In the genomic region with DNA sequence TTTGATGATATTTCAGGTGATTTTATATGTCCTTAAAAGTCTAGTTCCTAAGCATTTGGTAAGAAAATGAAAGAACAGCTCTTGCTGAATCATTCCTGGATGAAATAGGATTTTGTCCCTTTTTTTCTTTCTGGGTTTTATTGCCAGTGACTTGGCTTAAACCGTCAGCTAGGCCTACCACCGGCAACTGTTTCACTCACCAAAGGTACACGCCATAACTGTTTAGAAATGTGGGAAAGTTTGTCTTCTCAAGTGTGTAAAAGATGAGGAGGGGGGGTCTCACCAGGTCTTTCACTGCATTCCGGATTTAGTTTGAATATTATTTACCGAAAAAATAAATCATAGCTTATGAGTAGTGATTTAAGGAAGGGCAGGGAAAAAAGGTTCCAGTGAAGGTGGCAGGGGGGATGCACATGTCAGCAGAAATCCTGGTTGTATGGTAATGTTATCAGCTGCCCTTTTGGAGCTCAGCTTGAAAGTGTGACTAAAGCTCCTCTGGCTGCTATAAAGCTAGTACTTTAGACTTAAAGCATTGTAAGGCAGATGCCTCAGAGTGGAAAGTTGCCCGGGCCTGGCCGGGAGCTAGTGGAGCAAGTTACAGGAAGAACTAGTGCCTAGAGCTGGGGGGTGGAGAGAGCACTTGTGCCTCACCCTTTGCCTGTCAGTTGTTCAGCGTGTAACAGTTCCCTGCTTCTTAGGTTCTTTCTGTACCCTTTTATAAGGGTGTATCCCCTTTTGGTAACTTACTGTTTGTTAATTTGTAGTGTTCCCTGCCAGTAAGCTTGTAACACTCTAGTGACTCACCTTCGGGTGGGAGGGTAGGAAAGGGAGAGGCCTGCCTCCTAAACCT, we compare ENCODE assay signal across 1 cellular context.
TF ChIP-seq lines count a peak whose summit lies in the region.

No MANE protein-coding gene starts in this region.

TF ChIP-seq in K562, 482 proteins besides CTCF, POLR2A, EP300 and RAD21 (continued from another document and continues in another):
- TF ChIP-seq, protein P1, sequence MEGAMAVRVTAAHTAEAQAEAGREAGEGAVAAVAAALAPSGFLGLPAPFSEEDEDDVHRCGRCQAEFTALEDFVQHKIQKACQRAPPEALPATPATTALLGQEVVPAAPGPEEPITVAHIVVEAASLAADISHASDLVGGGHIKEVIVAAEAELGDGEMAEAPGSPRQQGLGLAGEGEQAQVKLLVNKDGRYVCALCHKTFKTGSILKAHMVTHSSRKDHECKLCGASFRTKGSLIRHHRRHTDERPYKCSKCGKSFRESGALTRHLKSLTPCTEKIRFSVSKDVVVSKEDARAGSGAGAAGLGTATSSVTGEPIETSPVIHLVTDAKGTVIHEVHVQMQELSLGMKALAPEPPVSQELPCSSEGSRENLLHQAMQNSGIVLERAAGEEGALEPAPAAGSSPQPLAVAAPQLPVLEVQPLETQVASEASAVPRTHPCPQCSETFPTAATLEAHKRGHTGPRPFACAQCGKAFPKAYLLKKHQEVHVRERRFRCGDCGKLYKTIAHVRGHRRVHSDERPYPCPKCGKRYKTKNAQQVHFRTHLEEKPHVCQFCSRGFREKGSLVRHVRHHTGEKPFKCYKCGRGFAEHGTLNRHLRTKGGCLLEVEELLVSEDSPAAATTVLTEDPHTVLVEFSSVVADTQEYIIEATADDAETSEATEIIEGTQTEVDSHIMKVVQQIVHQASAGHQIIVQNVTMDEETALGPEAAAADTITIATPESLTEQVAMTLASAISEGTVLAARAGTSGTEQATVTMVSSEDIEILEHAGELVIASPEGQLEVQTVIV (CRISPR knock-in tag; IDR thresholded peaks at IDR 0.05; ENCODE audit: borderline replicate concordance), result no peak
- TF ChIP-seq, protein P2, sequence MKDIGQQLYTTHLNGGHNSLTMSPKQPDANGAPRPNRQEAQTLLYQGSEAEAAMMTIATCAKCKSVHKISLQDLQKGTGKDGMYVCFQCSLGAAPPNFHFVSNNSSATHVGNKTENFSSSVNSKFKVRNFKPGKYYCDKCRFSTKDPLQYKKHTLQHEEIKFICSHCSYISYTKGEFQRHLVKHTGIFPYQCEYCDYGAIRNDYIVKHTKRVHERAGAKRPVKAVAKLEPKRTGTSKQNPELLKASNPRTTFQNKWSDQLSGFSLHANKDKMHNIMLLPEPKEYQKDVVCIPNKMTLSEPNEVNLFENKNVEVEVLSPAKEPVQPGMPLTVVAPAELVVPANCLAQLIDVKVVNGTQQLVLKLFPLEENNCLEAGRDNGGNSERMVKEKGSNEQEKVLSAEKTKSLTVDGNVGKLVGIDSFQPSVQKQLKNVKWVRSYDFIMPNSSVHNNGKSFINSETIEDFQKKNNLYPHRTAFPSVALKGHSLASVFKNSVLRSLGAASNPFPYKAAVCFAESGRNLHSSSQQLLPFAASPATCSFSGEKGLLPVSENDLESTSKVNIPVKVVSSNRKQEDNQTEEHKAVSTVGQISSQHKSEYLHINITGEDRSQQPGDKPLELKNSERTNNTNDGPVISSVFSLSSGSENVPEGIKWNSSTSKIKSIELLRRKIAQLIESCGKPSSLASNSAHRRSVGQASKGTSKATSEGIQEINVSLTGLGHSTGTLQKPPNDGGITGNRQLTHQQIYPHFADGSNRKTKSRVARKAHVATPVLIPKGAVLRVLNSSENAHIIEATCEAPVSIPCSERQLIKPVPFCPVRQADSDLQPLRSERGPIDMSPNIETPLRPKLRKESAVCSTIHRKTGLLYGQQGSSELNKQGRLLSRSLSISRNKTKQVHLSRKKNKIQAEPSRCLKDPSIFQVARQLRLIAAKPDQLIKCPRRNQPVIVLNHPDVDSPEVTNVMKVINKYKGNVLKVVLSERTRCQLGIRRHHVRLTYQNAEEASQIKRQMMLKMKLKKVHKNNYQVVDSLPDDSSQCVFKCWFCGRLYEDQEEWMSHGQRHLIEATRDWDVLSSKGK (CRISPR knock-in tag; IDR thresholded peaks at IDR 0.05), result no peak
- TF ChIP-seq TEAD4 (IDR thresholded peaks at IDR 0.05; ENCODE audit: low read length) (0 out of 2 replicates have a peak, but pooled peaks have one; percentile 1), TEAD4 (CRISPR knock-in tag; IDR thresholded peaks at IDR 0.05; ENCODE audit: borderline replicate concordance) (no peak), OTX1 (CRISPR knock-in tag; IDR thresholded peaks at IDR 0.05) (no peak), ZNF274 (IDR thresholded peaks at IDR 0.05; ENCODE audit: borderline replicate concordance, low read depth, low read length) (no peak), ZC3H11A (IDR thresholded peaks at IDR 0.05; ENCODE audit: low read depth, low read length) (no peak), POLR2AphosphoS5 (IDR thresholded peaks at IDR 0.05; ENCODE audit: control insufficient read depth, insufficient read depth, low read depth, low read length) (0 out of 2 replicates have a peak, but pooled peaks have one; percentile 5), NFE2 (IDR thresholded peaks at IDR 0.05; ENCODE audit: low read depth) (peak; percentile 49; the same call in 1 of the 2 replicates), RBFOX2 (IDR thresholded peaks at IDR 0.05; ENCODE audit: low read depth, low read length) (no peak), ASH1L (IDR thresholded peaks at IDR 0.05; ENCODE audit: borderline replicate concordance, low read depth, partially characterized antibody) (no peak), SMAD1 (IDR thresholded peaks at IDR 0.05; ENCODE audit: low read depth, low read length, partially characterized antibody) (no peak), PTBP1 (IDR thresholded peaks at IDR 0.05; ENCODE audit: low read depth, low read length) (no peak), NFIC (IDR thresholded peaks at IDR 0.05) (no peak), ZNF134 (CRISPR knock-in tag; conservative IDR thresholded peaks at IDR 0.05) (no peak), DPF2 (IDR thresholded peaks at IDR 0.05) (peak; percentile 45), KLF6 (CRISPR knock-in tag; IDR thresholded peaks at IDR 0.05; ENCODE audit: borderline replicate concordance) (0 out of 2 replicates have a peak, but pooled peaks have one; percentile 24), KDM1A (IDR thresholded peaks at IDR 0.05) (peak; percentile 31 to 36; a peak in 2 of 4 replicates), ELF4 (CRISPR knock-in tag; IDR thresholded peaks at IDR 0.05) (0 out of 2 replicates have a peak, but pooled peaks have one; percentile 58), JUN (IDR thresholded peaks at IDR 0.05; ENCODE audit: borderline replicate concordance, low read depth, low read length) (0 out of 2 replicates have a peak, but pooled peaks have one; percentile 6), JUN (CRISPR knock-in tag; IDR thresholded peaks at IDR 0.05; ENCODE audit: borderline replicate concordance) (no peak), BRD9 (IDR thresholded peaks at IDR 0.05; ENCODE audit: low read depth, partially characterized antibody) (no peak), HDGF (IDR thresholded peaks at IDR 0.05) (0 out of 2 replicates have a peak, but pooled peaks have one; percentile 19), C11orf30 (IDR thresholded peaks at IDR 0.05; ENCODE audit: low read depth) (peak; percentile 44), GATA2 (CRISPR knock-in tag; IDR thresholded peaks at IDR 0.05) (no peak), EGR1 (conservative IDR thresholded peaks at IDR 0.05) (peak; percentile 26; the same call in 1 of the 2 replicates), CHD2 (IDR thresholded peaks at IDR 0.05; ENCODE audit: low read depth, low read length) (no peak), SNRNP70 (optimal IDR thresholded peaks at IDR 0.05; ENCODE audit: low read depth, low read length) (no peak), ZNF316 (IDR thresholded peaks at IDR 0.05) (peak; percentile 61), CEBPG (CRISPR knock-in tag; IDR thresholded peaks at IDR 0.05) (no peak), CEBPG (tag; conservative IDR thresholded peaks at IDR 0.05 in 1 of 2, IDR thresholded peaks at IDR 0.05 in 1 of 2) (no peak), NBN (IDR thresholded peaks at IDR 0.05; ENCODE audit: low read depth) (no peak), ZNF717 (CRISPR knock-in tag; IDR thresholded peaks at IDR 0.05) (no peak), ZNF165 (CRISPR knock-in tag; IDR thresholded peaks at IDR 0.05; ENCODE audit: borderline replicate concordance) (no peak), JUNB (CRISPR knock-in tag; conservative IDR thresholded peaks at IDR 0.05) (0 out of 2 replicates have a peak, but pooled peaks have one; percentile 4), TAF15 (IDR thresholded peaks at IDR 0.05; ENCODE audit: low read depth, low read length) (no peak)
- TF ChIP-seq, protein P3, sequence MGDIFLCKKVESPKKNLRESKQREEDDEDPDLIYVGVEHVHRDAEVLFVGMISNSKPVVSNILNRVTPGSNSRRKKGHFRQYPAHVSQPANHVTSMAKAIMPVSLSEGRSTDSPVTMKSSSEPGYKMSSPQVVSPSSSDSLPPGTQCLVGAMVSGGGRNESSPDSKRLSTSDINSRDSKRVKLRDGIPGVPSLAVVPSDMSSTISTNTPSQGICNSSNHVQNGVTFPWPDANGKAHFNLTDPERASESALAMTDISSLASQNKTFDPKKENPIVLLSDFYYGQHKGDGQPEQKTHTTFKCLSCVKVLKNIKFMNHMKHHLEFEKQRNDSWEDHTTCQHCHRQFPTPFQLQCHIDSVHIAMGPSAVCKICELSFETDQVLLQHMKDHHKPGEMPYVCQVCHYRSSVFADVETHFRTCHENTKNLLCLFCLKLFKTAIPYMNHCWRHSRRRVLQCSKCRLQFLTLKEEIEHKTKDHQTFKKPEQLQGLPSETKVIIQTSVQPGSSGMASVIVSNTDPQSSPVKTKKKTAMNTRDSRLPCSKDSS (IDR thresholded peaks at IDR 0.05; ENCODE audit: low read depth, partially characterized antibody), result peak; percentile 9
- TF ChIP-seq, protein P4, sequence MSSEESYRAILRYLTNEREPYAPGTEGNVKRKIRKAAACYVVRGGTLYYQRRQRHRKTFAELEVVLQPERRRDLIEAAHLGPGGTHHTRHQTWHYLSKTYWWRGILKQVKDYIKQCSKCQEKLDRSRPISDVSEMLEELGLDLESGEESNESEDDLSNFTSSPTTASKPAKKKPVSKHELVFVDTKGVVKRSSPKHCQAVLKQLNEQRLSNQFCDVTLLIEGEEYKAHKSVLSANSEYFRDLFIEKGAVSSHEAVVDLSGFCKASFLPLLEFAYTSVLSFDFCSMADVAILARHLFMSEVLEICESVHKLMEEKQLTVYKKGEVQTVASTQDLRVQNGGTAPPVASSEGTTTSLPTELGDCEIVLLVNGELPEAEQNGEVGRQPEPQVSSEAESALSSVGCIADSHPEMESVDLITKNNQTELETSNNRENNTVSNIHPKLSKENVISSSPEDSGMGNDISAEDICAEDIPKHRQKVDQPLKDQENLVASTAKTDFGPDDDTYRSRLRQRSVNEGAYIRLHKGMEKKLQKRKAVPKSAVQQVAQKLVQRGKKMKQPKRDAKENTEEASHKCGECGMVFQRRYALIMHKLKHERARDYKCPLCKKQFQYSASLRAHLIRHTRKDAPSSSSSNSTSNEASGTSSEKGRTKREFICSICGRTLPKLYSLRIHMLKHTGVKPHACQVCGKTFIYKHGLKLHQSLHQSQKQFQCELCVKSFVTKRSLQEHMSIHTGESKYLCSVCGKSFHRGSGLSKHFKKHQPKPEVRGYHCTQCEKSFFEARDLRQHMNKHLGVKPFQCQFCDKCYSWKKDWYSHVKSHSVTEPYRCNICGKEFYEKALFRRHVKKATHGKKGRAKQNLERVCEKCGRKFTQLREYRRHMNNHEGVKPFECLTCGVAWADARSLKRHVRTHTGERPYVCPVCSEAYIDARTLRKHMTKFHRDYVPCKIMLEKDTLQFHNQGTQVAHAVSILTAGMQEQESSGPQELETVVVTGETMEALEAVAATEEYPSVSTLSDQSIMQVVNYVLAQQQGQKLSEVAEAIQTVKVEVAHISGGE (CRISPR knock-in tag; IDR thresholded peaks at IDR 0.05), result 0 out of 6 replicates have a peak, but pooled peaks of 1 of the 3 experiments have one; percentile 26
- TF ChIP-seq, protein P5, sequence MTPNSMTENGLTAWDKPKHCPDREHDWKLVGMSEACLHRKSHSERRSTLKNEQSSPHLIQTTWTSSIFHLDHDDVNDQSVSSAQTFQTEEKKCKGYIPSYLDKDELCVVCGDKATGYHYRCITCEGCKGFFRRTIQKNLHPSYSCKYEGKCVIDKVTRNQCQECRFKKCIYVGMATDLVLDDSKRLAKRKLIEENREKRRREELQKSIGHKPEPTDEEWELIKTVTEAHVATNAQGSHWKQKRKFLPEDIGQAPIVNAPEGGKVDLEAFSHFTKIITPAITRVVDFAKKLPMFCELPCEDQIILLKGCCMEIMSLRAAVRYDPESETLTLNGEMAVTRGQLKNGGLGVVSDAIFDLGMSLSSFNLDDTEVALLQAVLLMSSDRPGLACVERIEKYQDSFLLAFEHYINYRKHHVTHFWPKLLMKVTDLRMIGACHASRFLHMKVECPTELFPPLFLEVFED (CRISPR knock-in tag; conservative IDR thresholded peaks at IDR 0.05), result 0 out of 2 replicates have a peak, but pooled peaks have one; percentile 75
- TF ChIP-seq, protein P6, sequence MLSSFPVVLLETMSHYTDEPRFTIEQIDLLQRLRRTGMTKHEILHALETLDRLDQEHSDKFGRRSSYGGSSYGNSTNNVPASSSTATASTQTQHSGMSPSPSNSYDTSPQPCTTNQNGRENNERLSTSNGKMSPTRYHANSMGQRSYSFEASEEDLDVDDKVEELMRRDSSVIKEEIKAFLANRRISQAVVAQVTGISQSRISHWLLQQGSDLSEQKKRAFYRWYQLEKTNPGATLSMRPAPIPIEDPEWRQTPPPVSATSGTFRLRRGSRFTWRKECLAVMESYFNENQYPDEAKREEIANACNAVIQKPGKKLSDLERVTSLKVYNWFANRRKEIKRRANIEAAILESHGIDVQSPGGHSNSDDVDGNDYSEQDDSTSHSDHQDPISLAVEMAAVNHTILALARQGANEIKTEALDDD (IDR thresholded peaks at IDR 0.05), result peak; percentile 56
- TF ChIP-seq, protein P7, sequence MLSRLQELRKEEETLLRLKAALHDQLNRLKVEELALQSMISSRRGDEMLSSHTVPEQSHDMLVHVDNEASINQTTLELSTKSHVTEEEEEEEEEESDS (CRISPR knock-in tag; IDR thresholded peaks at IDR 0.05), result no peak
- TF ChIP-seq, protein P8, sequence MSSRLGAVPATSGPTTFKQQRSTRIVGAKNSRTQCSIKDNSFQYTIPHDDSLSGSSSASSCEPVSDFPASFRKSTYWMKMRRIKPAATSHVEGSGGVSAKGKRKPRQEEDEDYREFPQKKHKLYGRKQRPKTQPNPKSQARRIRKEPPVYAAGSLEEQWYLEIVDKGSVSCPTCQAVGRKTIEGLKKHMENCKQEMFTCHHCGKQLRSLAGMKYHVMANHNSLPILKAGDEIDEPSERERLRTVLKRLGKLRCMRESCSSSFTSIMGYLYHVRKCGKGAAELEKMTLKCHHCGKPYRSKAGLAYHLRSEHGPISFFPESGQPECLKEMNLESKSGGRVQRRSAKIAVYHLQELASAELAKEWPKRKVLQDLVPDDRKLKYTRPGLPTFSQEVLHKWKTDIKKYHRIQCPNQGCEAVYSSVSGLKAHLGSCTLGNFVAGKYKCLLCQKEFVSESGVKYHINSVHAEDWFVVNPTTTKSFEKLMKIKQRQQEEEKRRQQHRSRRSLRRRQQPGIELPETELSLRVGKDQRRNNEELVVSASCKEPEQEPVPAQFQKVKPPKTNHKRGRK (tag; IDR thresholded peaks at IDR 0.05), result no peak
- TF ChIP-seq, protein P9, sequence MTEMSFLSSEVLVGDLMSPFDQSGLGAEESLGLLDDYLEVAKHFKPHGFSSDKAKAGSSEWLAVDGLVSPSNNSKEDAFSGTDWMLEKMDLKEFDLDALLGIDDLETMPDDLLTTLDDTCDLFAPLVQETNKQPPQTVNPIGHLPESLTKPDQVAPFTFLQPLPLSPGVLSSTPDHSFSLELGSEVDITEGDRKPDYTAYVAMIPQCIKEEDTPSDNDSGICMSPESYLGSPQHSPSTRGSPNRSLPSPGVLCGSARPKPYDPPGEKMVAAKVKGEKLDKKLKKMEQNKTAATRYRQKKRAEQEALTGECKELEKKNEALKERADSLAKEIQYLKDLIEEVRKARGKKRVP (CRISPR knock-in tag; IDR thresholded peaks at IDR 0.05), result no peak
